Comparison of ENCODE assay signal across 21 cellular contexts in the genomic region with DNA sequence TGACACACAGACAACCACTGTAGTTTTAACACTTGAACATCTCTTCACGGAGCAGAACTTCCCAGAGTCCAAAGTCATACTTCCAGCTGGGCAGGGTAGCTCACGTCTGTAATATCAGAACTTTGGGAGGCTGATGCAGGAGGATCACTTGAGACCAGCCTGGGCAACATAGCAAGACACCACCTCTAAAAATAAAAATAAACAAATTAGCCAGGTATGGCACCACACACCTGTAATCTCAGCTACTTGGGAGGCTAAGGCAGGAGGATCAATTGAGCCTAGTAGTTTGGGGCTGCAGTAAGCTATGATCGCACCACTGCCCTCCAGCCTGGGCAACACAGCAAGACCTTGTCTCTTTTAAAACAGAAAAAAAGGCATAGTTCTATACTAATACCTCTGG. TPM values are rescaled to one million over a fixed set of nuclear protein-coding genes. Genes with fewer than 3 reads are reported as not detected.
"Had no signal": no experiment of that assay in that cellular context is flagged by ENCODE, and none has a peak within 500 bp of the region (broad histone marks: within the 10 kb centered on the region; RNA-seq: fewer than 3 reads in every experiment).

No MANE protein-coding gene starts in this region.

- DNase-seq: activated CD4-positive, alpha-beta T cell treated with anti-CD3 and anti-CD28 coated beads, Interleukin-2, amount 50 U/mL, for 4 hours; activated CD4-positive, CD25-positive, alpha-beta regulatory T cell treated with anti-CD3 and anti-CD28 coated beads, Interleukin-2, amount 50 U/mL, for 72 hours; activated CD8-positive, alpha-beta memory T cell treated with anti-CD3 and anti-CD28 coated beads, Interleukin-2, amount 50 U/mL, for 48 hours; activated naive CD4-positive, alpha-beta T cell; activated T-cell treated with anti-CD3 and anti-CD28 coated beads, Interleukin-2, amount 50 U/mL, for 1 hour; brain microvascular endothelial cell; MM.1S; NCI-H1105; NCI-H1436; NCI-H187; NCI-H2081; NCI-H510A treated with DMSO at 0.1 percent for 48 hours; NCI-H69; PC-3; SHP77 treated with DMSO at 0.1 percent for 48 hours had no signal

- H3K27me3 ChIP-seq: brain microvascular endothelial cell had no signal

- H3K27ac Mint-ChIP-seq: activated CD8-positive, alpha-beta T cell treated with anti-CD3 and anti-CD28 coated beads, Interleukin-2, amount 10 ng/mL, durations not matched to agents 7 days and 5 days; activated naive CD8-positive, alpha-beta T cell; T-helper 1 cell treated with Interleukin-12 subunit alpha and Interleukin-12 subunit beta and Interleukin-4 antibody, amounts not matched to agents 30 μg/mL and 1 μg/mL, for 36 hours had no signal

- FAIRE-seq: astrocyte had no signal

- H3K36me3 Mint-ChIP-seq: activated naive CD8-positive, alpha-beta T cell had no signal

- ATAC-seq: activated CD8-positive, alpha-beta T cell treated with anti-CD3 and anti-CD28 coated beads, Interleukin-2, amount 10 ng/mL, durations not matched to agents 7 days and 5 days; PC-3 had no signal

- H3K9me3 Mint-ChIP-seq: T-helper 1 cell treated with Interleukin-12 subunit alpha and Interleukin-12 subunit beta and Interleukin-4 antibody, amounts not matched to agents 30 μg/mL and 1 μg/mL, for 36 hours had no signal

- H3K27ac ChIP-seq: brain microvascular endothelial cell, cardiac muscle cell had no signal

- H3K4me3 ChIP-seq: cardiac muscle cell had no signal

- H3K4me3 Mint-ChIP-seq: activated CD8-positive, alpha-beta T cell treated with anti-CD3 and anti-CD28 coated beads, Interleukin-2, amount 10 ng/mL, durations not matched to agents 7 days and 5 days; activated naive CD8-positive, alpha-beta T cell; T-helper 1 cell treated with Interleukin-12 subunit alpha and Interleukin-12 subunit beta and Interleukin-4 antibody, amounts not matched to agents 30 μg/mL and 1 μg/mL, for 36 hours had no signal

- H3K36me3 ChIP-seq: brain microvascular endothelial cell, cardiac muscle cell had no signal

RNA-seq across cellular contexts. Expression of a gene that starts 52.8 kb away (rescaled TPM):
- total RNA-seq: activated CD8-positive, alpha-beta T cell treated with anti-CD3 and anti-CD28 coated beads, Interleukin-2, amount 10 ng/mL, durations not matched to agents 7 days and 5 days; astrocyte; cardiac muscle cell; SK-MEL-5 had no signal
